In genomic region chr10:71921319-71922027, GRCh38 we compare ENCODE assay signal across 10 cellular contexts. TPM values are rescaled to one million over a fixed set of nuclear protein-coding genes. Genes with fewer than 3 reads are reported as not detected.
DNase-seq lines count a peak whose midpoint lies in the region; ATAC-seq and TF ChIP-seq lines count a peak whose summit lies in the region.
"Had no signal": no experiment of that assay in that cellular context is flagged by ENCODE, and none has a peak within 500 bp of the region (broad histone marks: within the 10 kb centered on the region; RNA-seq: fewer than 3 reads in every experiment).

No MANE protein-coding gene starts in this region.

- H3K4me1 ChIP-seq in breast epithelium = peaks cover 6% of the 10 kb centered on the region in 2 donors
- no peaks in the 10 kb centered on the region for H3K4me1 ChIP-seq in colonic mucosa
- no peaks in the 10 kb centered on the region for H3K4me1 ChIP-seq in mesendoderm (ENCODE audit: control insufficient read depth, low read depth, low read length)

- H2BK120ac ChIP-seq in mesendoderm (ENCODE audit: low read depth, low read length) = no peak overlapping the region

- CTCF ChIA-PET in MCF 10A (lab: Yijun Ruan, JAX) = interaction anchor here (0.8 to 1.4 kb wide), 4 partner anchors 25 to 127 kb away, joined by 3 to 4 read pairs (median 3); no protein-coding TSS in a partner anchor

- peak overlapping the region in 1 of 2 donors; percentile 15 for H3K9ac ChIP-seq in colonic mucosa (ENCODE audit: low read depth in 2 of 2, low read length in 2 of 2)
- no peak overlapping the region for H3K9ac ChIP-seq in mesendoderm (ENCODE audit: low read length)

- no peak overlapping the region for H4K8ac ChIP-seq in mesendoderm (ENCODE audit: low read depth, low read length)

- H3K27me3 Mint-ChIP-seq in MCF 10A (ENCODE audit: insufficient read depth, unreplicated experiment) = no peaks in the 10 kb centered on the region
- H3K27me3 Mint-ChIP-seq in T-helper 2 cell treated with Interferon-gamma antibody and Interleukin-4, amounts not matched to agents 5 μg/mL and 100 μg/mL, for 36 hours (ENCODE audit: low read depth) = peaks cover 7% of the 10 kb centered on the region

- no peak overlapping the region for H2BK5ac ChIP-seq in mesendoderm (ENCODE audit: low read length)

- H3K36me3 ChIP-seq in breast epithelium (no peaks in the 10 kb centered on the region), colonic mucosa (no peaks in the 10 kb centered on the region), mesendoderm (ENCODE audit: control insufficient read depth, insufficient read depth, low read length) (no peaks in the 10 kb centered on the region)

- H3K79me2 ChIP-seq in mesendoderm (ENCODE audit: control insufficient read depth, insufficient read depth, low read length) = no peaks in the 10 kb centered on the region

- H3K27ac Mint-ChIP-seq in MCF 10A (ENCODE audit: low read depth, unreplicated experiment) = no peak overlapping the region
- H3K27ac Mint-ChIP-seq in T-helper 2 cell treated with Interferon-gamma antibody and Interleukin-4, amounts not matched to agents 5 μg/mL and 100 μg/mL, for 36 hours = no peak overlapping the region
- H3K27ac Mint-ChIP-seq: B cell had no signal

- H3K27me3 ChIP-seq in breast epithelium (no peaks in the 10 kb centered on the region), colonic mucosa (no peaks in the 10 kb centered on the region), mesendoderm (ENCODE audit: insufficient read depth, low read length, poor library complexity) (no peaks in the 10 kb centered on the region)

- H3K9me3 Mint-ChIP-seq in MCF 10A (ENCODE audit: unreplicated experiment) = no peaks in the 10 kb centered on the region
- peaks cover 7% of the 10 kb centered on the region for H3K9me3 Mint-ChIP-seq in T-helper 2 cell treated with Interferon-gamma antibody and Interleukin-4, amounts not matched to agents 5 μg/mL and 100 μg/mL, for 36 hours

- H3K56ac ChIP-seq in mesendoderm (ENCODE audit: low read length) = no peak overlapping the region

- no peak overlapping the region for H3K18ac ChIP-seq in mesendoderm (ENCODE audit: low read length)

- ATAC-seq in HG03159 (IDR thresholded peaks at IDR 0.05; ENCODE audit: unreplicated experiment) = no peak

- no peak overlapping the region for H4K5ac ChIP-seq in mesendoderm (ENCODE audit: low read length)

- DNase-seq in breast epithelium (ENCODE audit: low spot score in 2 of 2) (peak in 1 of 2 donors; percentile 59), MCF 10A (ENCODE audit: unreplicated experiment) (no peak), colonic mucosa (peak; percentile 61), mesendoderm (peak; percentile 45), OCI-M2 (lab: John Stamatoyannopoulos, UW; ENCODE audit: unreplicated experiment) (no peak)
- DNase-seq in T-helper 2 cell treated with Interferon-gamma antibody and Interleukin-4, amounts not matched to agents 5 μg/mL and 100 μg/mL, for 36 hours (ENCODE audit: low spot score) = no peak
- no peak for DNase-seq in stimulated activated CD4-positive, alpha-beta T cell treated with anti-CD3 and anti-CD28 coated beads, Interleukin-1b, Interleukin-23, amount 100 ng/mL, for 48 hours
- DNase-seq: effector CD4-positive, alpha-beta T cell had no signal

- H3K27ac ChIP-seq in breast epithelium (peak overlapping the region; percentile 54 to 72), colonic mucosa (peak overlapping the region; percentile 68), mesendoderm (ENCODE audit: low read depth, low read length) (no peak overlapping the region)

- no CpG with 5 or more reads among the region's 4 CpGs for WGBS in mesendoderm (ENCODE audit: extremely low coverage, insufficient coverage, low lambda C conversion rate)

- no peak overlapping the region for H3K4ac ChIP-seq in mesendoderm (ENCODE audit: low read depth, low read length)

- POLR2A ChIA-PET in MCF 10A (lab: Yijun Ruan, JAX) = interaction anchor here (0.9 kb wide), 1 partner anchor 24 kb away, joined by 3 read pairs; no protein-coding TSS in a partner anchor

- no peak overlapping the region for H3K4me2 ChIP-seq in mesendoderm (ENCODE audit: low read length)

- no peaks in the 10 kb centered on the region for H3K36me3 Mint-ChIP-seq in MCF 10A (ENCODE audit: insufficient read depth, unreplicated experiment)
- no peaks in the 10 kb centered on the region for H3K36me3 Mint-ChIP-seq in T-helper 2 cell treated with Interferon-gamma antibody and Interleukin-4, amounts not matched to agents 5 μg/mL and 100 μg/mL, for 36 hours (ENCODE audit: low read depth)

- H3K4me3 ChIP-seq in breast epithelium (no peak overlapping the region), colonic mucosa (no peak overlapping the region), mesendoderm (ENCODE audit: low read length) (no peak overlapping the region)

- H3K4me1 Mint-ChIP-seq in MCF 10A (ENCODE audit: insufficient read depth, unreplicated experiment) = peaks cover 11% of the 10 kb centered on the region
- no peaks in the 10 kb centered on the region for H3K4me1 Mint-ChIP-seq in T-helper 2 cell treated with Interferon-gamma antibody and Interleukin-4, amounts not matched to agents 5 μg/mL and 100 μg/mL, for 36 hours (ENCODE audit: low read depth)
- H3K4me1 Mint-ChIP-seq: B cell had no signal

- intact Hi-C loops in breast epithelium (cut with DNase I; ENCODE audit: low total_unique reads) (no loop called here), MCF 10A (cut with micrococcal nuclease) (no loop called here), colonic mucosa (cut with DNase I) (no loop called here)

- H2AK5ac ChIP-seq in mesendoderm (ENCODE audit: low read length) = no peak overlapping the region

- no TSS peak for BruUV-seq in MCF 10A (replicated peaks; lab: Mats Ljungman, UMichigan)

- no peak overlapping the region for H2BK15ac ChIP-seq in mesendoderm (replicated peaks; ENCODE audit: low read depth)

- TF ChIP-seq CTCF in breast epithelium (IDR thresholded peaks at IDR 0.05) (no peak), MCF 10A (IDR thresholded peaks at IDR 0.05; ENCODE audit: unreplicated experiment) (no peak), colonic mucosa (IDR thresholded peaks at IDR 0.05) (no peak)

- TF ChIP-seq POLR2A in breast epithelium (IDR thresholded peaks at IDR 0.05) = no peak

- H3K79me1 ChIP-seq in mesendoderm (ENCODE audit: low read length) = no peaks in the 10 kb centered on the region

- H3K23ac ChIP-seq in mesendoderm (ENCODE audit: low read length) = no peak overlapping the region

- H3K9me3 ChIP-seq in breast epithelium (no peaks in the 10 kb centered on the region), colonic mucosa (no peaks in the 10 kb centered on the region)

- no peak overlapping the region for H3K4me3 Mint-ChIP-seq in MCF 10A (ENCODE audit: unreplicated experiment)
- no peak overlapping the region for H3K4me3 Mint-ChIP-seq in T-helper 2 cell treated with Interferon-gamma antibody and Interleukin-4, amounts not matched to agents 5 μg/mL and 100 μg/mL, for 36 hours
- H3K4me3 Mint-ChIP-seq: B cell had no signal

RNA-seq across cellular contexts. Expression of gene CHST3, which starts 42.7 kb away (rescaled TPM):
- total RNA-seq in breast epithelium = 10 to 100 TPM; 20.2 to 34.5 (median 25.6) TPM
- 28.7 and 29.3 TPM in 2 replicates for total RNA-seq in MCF 10A (2022)
- 1 to 10 TPM; 2.5 to 3.4 TPM for total RNA-seq in colonic mucosa
- polyA plus RNA-seq in mesendoderm (2013, experiment 1 of 2) = 4.9 TPM
- 4.9 TPM for polyA plus RNA-seq in mesendoderm (2013, experiment 2 of 2)
- total RNA-seq: B cell had no signal

Comparison
In these comparisons a context has a peak if more than half of its experiments do, and no peak if none do; other contexts are left out.
1. DNase-seq: peak in colonic mucosa (single experiment) and mesendoderm (single experiment); none in MCF 10A (single experiment), T-helper 2 cell treated with Interferon-gamma antibody and Interleukin-4, amounts not matched to agents 5 μg/mL and 100 μg/mL, for 36 hours (single experiment), stimulated activated CD4-positive, alpha-beta T cell treated with anti-CD3 and anti-CD28 coated beads, Interleukin-1b, Interleukin-23, amount 100 ng/mL, for 48 hours (single experiment) and OCI-M2 (single experiment).